Comparison of ENCODE assay signal across 9 cellular contexts in genomic region chr17:3911271-3912053, GRCh38. TPM values are rescaled to one million over a fixed set of nuclear protein-coding genes. Genes with fewer than 3 reads are reported as not detected.
DNase-seq lines count a peak whose midpoint lies in the region; ATAC-seq and TF ChIP-seq lines count a peak whose summit lies in the region.
"Had no signal": no experiment of that assay in that cellular context is flagged by ENCODE, and none has a peak within 500 bp of the region (broad histone marks: within the 10 kb centered on the region; RNA-seq: fewer than 3 reads in every experiment).

No MANE protein-coding gene starts in this region.

- DNase-seq in NCI-H82 treated with DMSO at 0.1 percent for 48 hours (lab: John Stamatoyannopoulos, UW; ENCODE audit: unreplicated experiment), result peak; percentile 32
- peak; percentile 40 for DNase-seq in activated T-helper 9 cell treated with anti-CD3 and anti-CD28 coated beads, Interleukin-2, amount 50 U/mL, for 16 hours (ENCODE audit: low read depth)
- DNase-seq in sigmoid colon, result no peak
- DNase-seq in SKM-1 (lab: John Stamatoyannopoulos, UW; ENCODE audit: unreplicated experiment), result no peak
- no peak for DNase-seq in NCI-H1092 treated with DMSO at 0.1 percent for 48 hours (lab: John Stamatoyannopoulos, UW)
- DNase-seq in trophoblast cell, result no peak

- no peak overlapping the region for H3K9ac ChIP-seq in trophoblast cell (ENCODE audit: low read length)

- no peak for TF ChIP-seq EP300 in sigmoid colon (IDR thresholded peaks at IDR 0.05)

- H2BK5ac ChIP-seq in trophoblast cell (ENCODE audit: low read depth, low read length, poor library complexity), result no peak overlapping the region

- intact Hi-C loops in sigmoid colon (cut with DNase I), result loop anchor here (2.0 to 10.0 kb wide), 2 partner anchors 45 to 177 kb away; no protein-coding TSS in a partner anchor

- no peak overlapping the region for H3K4me2 ChIP-seq in trophoblast cell (ENCODE audit: low read length)

- no peaks in the 10 kb centered on the region for H3K79me1 ChIP-seq in trophoblast cell (ENCODE audit: low read length)

- no peak overlapping the region for H3K14ac ChIP-seq in trophoblast cell (ENCODE audit: low read length)

- no peak overlapping the region for H2AK5ac ChIP-seq in trophoblast cell (ENCODE audit: low read length)

- no peak overlapping the region for H4K91ac ChIP-seq in trophoblast cell (ENCODE audit: low read depth, low read length)

- H4K12ac ChIP-seq in trophoblast cell (ENCODE audit: low read depth, low read length), result no peak overlapping the region

- H3K23ac ChIP-seq in trophoblast cell (ENCODE audit: low read length), result no peak overlapping the region

- no peak overlapping the region for H3K18ac ChIP-seq in trophoblast cell (ENCODE audit: low read length)

- H3K36me3 ChIP-seq in sigmoid colon, result no peaks in the 10 kb centered on the region
- no peaks in the 10 kb centered on the region for H3K36me3 ChIP-seq in trophoblast cell (ENCODE audit: control insufficient read depth in 1 of 2, insufficient read depth in 2 of 2, low read length in 2 of 2)

- H3K79me2 ChIP-seq in trophoblast cell (ENCODE audit: control insufficient read depth, insufficient read depth, low read length, poor library complexity), result no peaks in the 10 kb centered on the region

- no peak overlapping the region for H3K4ac ChIP-seq in trophoblast cell (ENCODE audit: low read depth, low read length)

- no peak overlapping the region for H2AFZ ChIP-seq in trophoblast cell (ENCODE audit: insufficient read depth, low read length, poor library complexity)

- H3K9me3 ChIP-seq in sigmoid colon, result no peaks in the 10 kb centered on the region
- no peaks in the 10 kb centered on the region for H3K9me3 ChIP-seq in trophoblast cell (ENCODE audit: insufficient read depth, low read depth, low read length)

- no peak for TF ChIP-seq POLR2A in sigmoid colon (IDR thresholded peaks at IDR 0.05)

- ATAC-seq in GM18861 (IDR thresholded peaks at IDR 0.05; ENCODE audit: unreplicated experiment), result peak; percentile 62
- peak; percentile 68 for ATAC-seq in HG02763 (IDR thresholded peaks at IDR 0.05; ENCODE audit: unreplicated experiment)

- H3K27me3 ChIP-seq in sigmoid colon (no peaks in the 10 kb centered on the region), trophoblast cell (ENCODE audit: insufficient read depth, low read length) (no peaks in the 10 kb centered on the region)

- H2BK12ac ChIP-seq in trophoblast cell (ENCODE audit: low read length), result no peak overlapping the region

- no peak overlapping the region for H4K8ac ChIP-seq in trophoblast cell (ENCODE audit: low read depth, low read length)

- H3K27ac ChIP-seq in sigmoid colon (peak overlapping the region in 3 of 4 donors; percentile 13 to 22 (median 22)), trophoblast cell (ENCODE audit: low read depth, low read length) (no peak overlapping the region)

- peaks cover 0 to 12% (median 6%) of the 10 kb centered on the region in 4 donors for H3K4me1 ChIP-seq in sigmoid colon
- no peaks in the 10 kb centered on the region for H3K4me1 ChIP-seq in trophoblast cell (ENCODE audit: control insufficient read depth in 1 of 2, insufficient read depth in 2 of 2, low read length in 2 of 2)

- 48 to 79% methylated on average over 30 of the region's 30 CpGs for WGBS in sigmoid colon, 2 donors
- no CpG with 5 or more reads among the region's 30 CpGs for WGBS in trophoblast cell (ENCODE audit: extremely low coverage, insufficient coverage, insufficient read length)

- H3K4me3 ChIP-seq in sigmoid colon (no peak overlapping the region), trophoblast cell (ENCODE audit: low read depth, low read length) (no peak overlapping the region)

- TF ChIP-seq CTCF in sigmoid colon (IDR thresholded peaks at IDR 0.05), result no peak

- no peak overlapping the region for H2BK120ac ChIP-seq in trophoblast cell (ENCODE audit: insufficient read depth, low read length, poor library complexity)

RNA-seq across cellular contexts. Expression of gene P2RX1, which starts 4.8 kb away (rescaled TPM):
- 10 to 100 TPM in 2 of 4 donors, 1 to 10 TPM in 2; 3.6 to 55.9 (median 10.0) TPM for total RNA-seq in sigmoid colon
- polyA plus RNA-seq in sigmoid colon, result 1 to 10 TPM in 1 of 3 donors, under 1 TPM in 2; 0.46 to 4.3 (median 0.60) TPM
- not detected in 2 replicates for polyA plus RNA-seq in trophoblast cell (2013)
- total RNA-seq: glomerular endothelial cell had no signal

RNA-seq across cellular contexts. Expression of gene CAMKK1, which starts 18.6 kb away (rescaled TPM):
- 10 to 100 TPM in 1 of 4 donors, 1 to 10 TPM in 3; 3.8 to 12.8 (median 8.1) TPM for total RNA-seq in sigmoid colon
- polyA plus RNA-seq in sigmoid colon, result 1 to 10 TPM in 2 of 3 donors, under 1 TPM in 1; 0.92 to 6.3 (median 2.4) TPM
- 0.82 and 0.90 TPM in 2 replicates for polyA plus RNA-seq in trophoblast cell (2013)

RNA-seq across cellular contexts. Expression of gene ATP2A3, which starts 52.8 kb away (rescaled TPM):
- total RNA-seq in sigmoid colon, result 10 to 100 TPM in 1 of 4 donors, 1 to 10 TPM in 3; 3.6 to 12.7 (median 5.0) TPM
- polyA plus RNA-seq in sigmoid colon, result 100 to 1,000 TPM in 1 of 3 donors, 10 to 100 TPM in 2; 19.2 to 158 (median 21.6) TPM
- polyA plus RNA-seq in trophoblast cell (2013), result 4.2 and 4.5 TPM in 2 replicates

Comparison
In these comparisons a context has a peak if more than half of its experiments do, and no peak if none do; other contexts are left out.
1. DNase-seq: peak in NCI-H82 treated with DMSO at 0.1 percent for 48 hours (single experiment) and activated T-helper 9 cell treated with anti-CD3 and anti-CD28 coated beads, Interleukin-2, amount 50 U/mL, for 16 hours (single experiment); none in sigmoid colon (single experiment), SKM-1 (single experiment), NCI-H1092 treated with DMSO at 0.1 percent for 48 hours (single experiment) and trophoblast cell (0 of 2).